Comparison of ENCODE assay signal across 9 cellular contexts in the genomic region with DNA sequence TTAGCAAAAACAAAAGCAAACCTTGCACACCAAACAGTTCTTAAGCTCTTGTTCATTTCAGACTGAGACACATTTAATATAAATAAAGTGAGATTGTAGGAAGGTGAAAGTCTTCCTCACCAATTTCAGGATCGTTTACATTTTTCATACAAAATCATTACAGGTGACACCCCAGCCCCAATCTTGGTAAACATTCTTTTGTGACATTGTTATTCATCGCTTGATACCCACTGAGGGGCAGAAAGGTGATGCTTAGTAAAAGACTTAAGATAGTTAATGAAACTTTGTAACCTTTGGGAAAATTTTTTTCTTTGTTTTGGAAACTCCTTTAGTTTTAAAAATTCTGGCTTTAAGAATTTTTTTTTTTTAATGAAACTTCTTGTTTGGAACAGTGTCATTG.
DNase-seq lines count a peak whose midpoint lies in the region; ATAC-seq, FAIRE-seq and TF ChIP-seq lines count a peak whose summit lies in the region.
"Had no signal": no experiment of that assay in that cellular context is flagged by ENCODE, and none has a peak within 500 bp of the region (broad histone marks: within the 10 kb centered on the region; RNA-seq: fewer than 3 reads in every experiment).

No MANE protein-coding gene starts in this region.

- H3K9ac ChIP-seq in rectal smooth muscle tissue (ENCODE audit: low read length): no peak overlapping the region

- H3K36me3 ChIP-seq in RWPE2 (ENCODE audit: low read depth): peaks cover 40% of the 10 kb centered on the region
- H3K36me3 ChIP-seq in rectal smooth muscle tissue (ENCODE audit: control insufficient read depth, insufficient read depth, low read length): no peaks in the 10 kb centered on the region

- ATAC-seq in RWPE2 (ENCODE audit: low read depth): no peak
- no peak for ATAC-seq in GM21447 (IDR thresholded peaks at IDR 0.05; ENCODE audit: unreplicated experiment)
- no peak for ATAC-seq in GM21825 (IDR thresholded peaks at IDR 0.05; ENCODE audit: unreplicated experiment)
- ATAC-seq: left lobe of liver had no signal

- peak overlapping the region; percentile 69 for H3K4me3 ChIP-seq in RWPE2 (ENCODE audit: severe bottlenecking)
- H3K4me3 ChIP-seq in fibroblast of mammary gland (ENCODE audit: control insufficient read depth, low read depth, low read length): peak overlapping the region; percentile 68
- H3K4me3 ChIP-seq in rectal smooth muscle tissue (ENCODE audit: low read length): peak overlapping the region; percentile 91

- H3K27me3 ChIP-seq in RWPE2 (ENCODE audit: insufficient read depth, poor library complexity, severe bottlenecking) (no peaks in the 10 kb centered on the region), rectal smooth muscle tissue (ENCODE audit: control insufficient read depth, insufficient read depth, low read length) (no peaks in the 10 kb centered on the region)

- FAIRE-seq in GM18507 (lab: Jason Lieb, UNC): peak; percentile 5

- peak overlapping the region; percentile 93 for H3K27ac ChIP-seq in RWPE2 (ENCODE audit: poor library complexity, severe bottlenecking)
- peak overlapping the region; percentile 90 for H3K27ac ChIP-seq in rectal smooth muscle tissue (ENCODE audit: low read depth, low read length)

- H3K4me1 ChIP-seq in RWPE2 (ENCODE audit: insufficient read depth, poor library complexity, severe bottlenecking) (peaks cover 17% of the 10 kb centered on the region), rectal smooth muscle tissue (ENCODE audit: control insufficient read depth, insufficient read depth, low read length) (peaks cover 17% of the 10 kb centered on the region)

- no peaks in the 10 kb centered on the region for H3K9me3 ChIP-seq in RWPE2 (ENCODE audit: severe bottlenecking)

- no peak for DNase-seq in GM18507 (ENCODE audit: extremely low spot score, insufficient read length, low read depth)
- DNase-seq in RWPE2 (ENCODE audit: low spot score): no peak
- no peak for DNase-seq in fibroblast of mammary gland (ENCODE audit: low read depth)
- DNase-seq in GOT3 (lab: John Stamatoyannopoulos, UW): no peak
- DNase-seq in NCI-H187 treated with DMSO at 0.1 percent for 48 hours (lab: John Stamatoyannopoulos, UW): no peak

- TF ChIP-seq CTCF in RWPE2 (IDR thresholded peaks at IDR 0.05; ENCODE audit: poor library complexity, severe bottlenecking) (no peak), fibroblast of mammary gland (conservative IDR thresholded peaks at IDR 0.05; ENCODE audit: control insufficient read depth, insufficient read depth, low read depth, low read length) (no peak)
